Comparison of ENCODE assay signal across 24 cellular contexts in genomic region chr1:91901231-91901630, GRCh38. TPM values are rescaled to one million over a fixed set of nuclear protein-coding genes. Genes with fewer than 3 reads are reported as not detected.
"Had no signal": no experiment of that assay in that cellular context is flagged by ENCODE, and none has a peak within 500 bp of the region (broad histone marks: within the 10 kb centered on the region; RNA-seq: fewer than 3 reads in every experiment).

No MANE protein-coding gene starts in this region.

- H3K36me3 Mint-ChIP-seq: activated CD8-positive, alpha-beta memory T cell treated with anti-CD3 and anti-CD28 coated beads, Interleukin-2, amount 10 ng/mL, durations not matched to agents 7 days and 5 days; activated naive CD8-positive, alpha-beta T cell; WTC11 had no signal

- H3K9ac ChIP-seq: KMS-11 had no signal

- H3K27me3 Mint-ChIP-seq: activated T-cell treated with anti-CD3 and anti-CD28 coated beads, Interleukin-2, amount 50 U/mL, for 24 hours; T-helper 17 cell had no signal

- H3K4me1 Mint-ChIP-seq: WTC11 had no signal

- H3K27me3 ChIP-seq: brain microvascular endothelial cell, cardiac muscle cell had no signal

- DNase-seq: activated CD4-positive, alpha-beta T cell treated with anti-CD3 and anti-CD28 coated beads, Interleukin-2, amount 10 ng/mL, durations not matched to agents 24 days and 14 days; activated CD4-positive, alpha-beta T cell treated with anti-CD3 and anti-CD28 coated beads, Interleukin-2, amount 50 U/mL, for 48 hours; activated CD4-positive, CD25-positive, alpha-beta regulatory T cell treated with anti-CD3 and anti-CD28 coated beads, Interleukin-2, amount 50 U/mL, for 72 hours; activated CD8-positive, alpha-beta memory T cell treated with anti-CD3 and anti-CD28 coated beads, Interleukin-2, amount 10 ng/mL, durations not matched to agents 7 days and 5 days; activated effector memory CD4-positive, alpha-beta T cell treated with anti-CD3 and anti-CD28 coated beads, Interleukin-2, amount 50 U/mL, for 16 hours; activated naive CD4-positive, alpha-beta T cell treated with Interleukin-2 at 50 U/mL for 16 hours; activated T-cell treated with anti-CD3 and anti-CD28 coated beads, Interleukin-2, amount 50 U/mL, for 24 hours; NCI-H1092; NCI-H1417; NCI-H1694 treated with DMSO at 0.1 percent for 48 hours; NCI-H2081 treated with DMSO at 0.1 percent for 48 hours; NCI-H446; NCI-H524; SHP77 treated with DMSO at 0.1 percent for 48 hours; T-helper 17 cell; T-helper 9 cell had no signal

- ATAC-seq: activated CD8-positive, alpha-beta memory T cell treated with anti-CD3 and anti-CD28 coated beads, Interleukin-2, amount 10 ng/mL, durations not matched to agents 7 days and 5 days; T-helper 17 cell; WTC11 had no signal

- H3K4me3 ChIP-seq: cardiac muscle cell had no signal

- H3K36me3 ChIP-seq: brain microvascular endothelial cell, cardiac muscle cell had no signal

- H3K9me3 Mint-ChIP-seq: activated CD4-positive, alpha-beta T cell treated with anti-CD3 and anti-CD28 coated beads, Interleukin-2, amount 10 ng/mL, durations not matched to agents 24 days and 14 days; activated T-cell treated with anti-CD3 and anti-CD28 coated beads, Interleukin-2, amount 50 U/mL, for 24 hours; WTC11 had no signal

- FAIRE-seq: RCC 7860 had no signal

- H3K4me3 Mint-ChIP-seq: activated CD4-positive, alpha-beta T cell treated with anti-CD3 and anti-CD28 coated beads, Interleukin-2, amount 10 ng/mL, durations not matched to agents 24 days and 14 days; activated CD8-positive, alpha-beta memory T cell treated with anti-CD3 and anti-CD28 coated beads, Interleukin-2, amount 10 ng/mL, durations not matched to agents 7 days and 5 days; activated naive CD8-positive, alpha-beta T cell; activated T-cell treated with anti-CD3 and anti-CD28 coated beads, Interleukin-2, amount 50 U/mL, for 24 hours; T-helper 17 cell; WTC11 had no signal

- H3K4me2 ChIP-seq: KMS-11 had no signal

- H3K27ac ChIP-seq: brain microvascular endothelial cell, cardiac muscle cell, KMS-11 had no signal

- H3K27ac Mint-ChIP-seq: activated CD4-positive, alpha-beta T cell treated with anti-CD3 and anti-CD28 coated beads, Interleukin-2, amount 10 ng/mL, durations not matched to agents 24 days and 14 days; activated CD8-positive, alpha-beta memory T cell treated with anti-CD3 and anti-CD28 coated beads, Interleukin-2, amount 10 ng/mL, durations not matched to agents 7 days and 5 days; activated naive CD8-positive, alpha-beta T cell; activated T-cell treated with anti-CD3 and anti-CD28 coated beads, Interleukin-2, amount 50 U/mL, for 24 hours; T-helper 17 cell; WTC11 had no signal

RNA-seq across cellular contexts. Expression of gene BRDT, which starts 48.0 kb away (rescaled TPM):
- total RNA-seq: activated CD4-positive, alpha-beta T cell treated with anti-CD3 and anti-CD28 coated beads, Interleukin-2, amount 10 ng/mL, durations not matched to agents 24 days and 14 days; activated CD8-positive, alpha-beta memory T cell treated with anti-CD3 and anti-CD28 coated beads, Interleukin-2, amount 10 ng/mL, durations not matched to agents 7 days and 5 days; cardiac muscle cell; MCF 10A had no signal
- polyA plus RNA-seq: adipose tissue, cardiac muscle cell had no signal
